20 cellular contexts compared by ENCODE assay signal in genomic region chr5:103209065-103209464, GRCh38. TPM values are rescaled to one million over a fixed set of nuclear protein-coding genes. Genes with fewer than 3 reads are reported as not detected.
DNase-seq lines count a peak whose midpoint lies in the region; TF ChIP-seq lines count a peak whose summit lies in the region.
"Had no signal": no experiment of that assay in that cellular context is flagged by ENCODE, and none has a peak within 500 bp of the region (broad histone marks: within the 10 kb centered on the region; RNA-seq: fewer than 3 reads in every experiment).

No MANE protein-coding gene starts in this region.

- no peak for TF ChIP-seq EP300 in SK-N-SH (IDR thresholded peaks at IDR 0.05; ENCODE audit: borderline replicate concordance in 1 of 2, low read depth in 1 of 2, low read length in 1 of 2)

- H2AFZ ChIP-seq in SK-N-SH (ENCODE audit: low read depth): no peak overlapping the region

- TF ChIP-seq CTCF in SK-N-SH (IDR thresholded peaks at IDR 0.05) (no peak), endothelial cell (IDR thresholded peaks at IDR 0.05; ENCODE audit: unreplicated experiment) (no peak), prostate gland (IDR thresholded peaks at IDR 0.05) (no peak)

- no peaks in the 10 kb centered on the region for H4K20me1 ChIP-seq in BLaER1 treated with 17β-estradiol and CSF1 and Interleukin-3, amounts not matched to agents 10 nM and 100 nM
- no peaks in the 10 kb centered on the region for H4K20me1 ChIP-seq in SK-N-SH (ENCODE audit: insufficient read depth)

- H3K27ac Mint-ChIP-seq in endothelial cell (ENCODE audit: unreplicated experiment): peak overlapping the region; percentile 94
- H3K27ac Mint-ChIP-seq: CD4-positive, CD25-positive, alpha-beta regulatory T cell; CD8-positive, alpha-beta T cell had no signal

- peaks cover 16 to 37% (median 22%) of the 10 kb centered on the region in 11 experiments; a peak in 21 of 22 replicates for H3K36me3 ChIP-seq in BLaER1 treated with 17β-estradiol and CSF1 and Interleukin-3, amounts not matched to agents 10 nM and 100 nM
- H3K36me3 ChIP-seq in SK-N-SH (replicated peaks in 1 of 2; ENCODE audit: control insufficient read depth in 1 of 2, insufficient read depth in 2 of 2, low read length in 1 of 2) (peaks cover 9 to 19% of the 10 kb centered on the region in 2 experiments), prostate gland (no peaks in the 10 kb centered on the region)
- H3K36me3 ChIP-seq: HAP-1 had no signal

- no peak for TF ChIP-seq RAD21 in SK-N-SH (IDR thresholded peaks at IDR 0.05; ENCODE audit: low read length)

- no peaks in the 10 kb centered on the region for H3K9me3 Mint-ChIP-seq in endothelial cell (ENCODE audit: unreplicated experiment)
- H3K9me3 Mint-ChIP-seq: HFFc6 had no signal

- POLR2A ChIA-PET in SK-N-SH (lab: Yijun Ruan, JAX): interaction anchor here (0.5 kb wide), 1 partner anchor 448 kb away, joined by 3 read pairs; no protein-coding TSS in a partner anchor

- no peak for TF ChIP-seq POLR2A in prostate gland (IDR thresholded peaks at IDR 0.05)

- DNase-seq in SK-N-SH (peak; percentile 16), endothelial cell (ENCODE audit: low spot score) (no peak), prostate gland (ENCODE audit: low spot score) (no peak), AG08395 (ENCODE audit: low spot score) (no peak), NCI-H2227 treated with DMSO at 0.1 percent for 48 hours (lab: John Stamatoyannopoulos, UW) (no peak)
- DNase-seq: 8988T; ACHN; Caco-2; CD4-positive, CD25-positive, alpha-beta regulatory T cell; CD8-positive, alpha-beta T cell; DMS153; EL; GDM1; GOT3; HFFc6 had no signal

- CTCF ChIA-PET in SK-N-SH (lab: Yijun Ruan, JAX): interaction anchor here (0.9 to 1.0 kb wide), 3 partner anchors 9 to 16 kb away, joined by 3 read pairs; no protein-coding TSS in a partner anchor

- peaks cover 17% of the 10 kb centered on the region for H3K4me1 Mint-ChIP-seq in endothelial cell (ENCODE audit: unreplicated experiment)

- H3K4me1 ChIP-seq in BLaER1 treated with 17β-estradiol and CSF1 and Interleukin-3, amounts not matched to agents 10 nM and 100 nM: peaks cover 38 to 72% (median 53%) of the 10 kb centered on the region in 10 experiments
- H3K4me1 ChIP-seq in SK-N-SH (ENCODE audit: control insufficient read depth in 1 of 2, insufficient read depth in 2 of 2, low read depth in 1 of 2, low read length in 1 of 2) (no peaks in the 10 kb centered on the region; a peak in 1 of 4 replicates), prostate gland (replicated peaks) (no peaks in the 10 kb centered on the region)
- H3K4me1 ChIP-seq: A549, Caco-2 had no signal

- peak overlapping the region in 7 of 11 experiments; percentile 5 to 95 (median 91); a peak in 9 of 22 replicates for H3K27ac ChIP-seq in BLaER1 treated with 17β-estradiol and CSF1 and Interleukin-3, amounts not matched to agents 10 nM and 100 nM
- H3K27ac ChIP-seq in SK-N-SH (ENCODE audit: low read depth in 2 of 2, low read length in 1 of 2) (no peak overlapping the region), prostate gland (no peak overlapping the region)
- H3K27ac ChIP-seq: A549, C4-2B had no signal

- H3K27me3 ChIP-seq in BLaER1 treated with 17β-estradiol and CSF1 and Interleukin-3, amounts not matched to agents 10 nM and 100 nM: no peaks in the 10 kb centered on the region
- no peaks in the 10 kb centered on the region for H3K27me3 ChIP-seq in SK-N-SH (ENCODE audit: insufficient read depth)
- no peaks in the 10 kb centered on the region for H3K27me3 ChIP-seq in prostate gland (replicated peaks; ENCODE audit: insufficient read depth)

- peaks cover 0 to 10% (median 4%) of the 10 kb centered on the region in 11 experiments; a peak in 10 of 22 replicates for H3K9me3 ChIP-seq in BLaER1 treated with 17β-estradiol and CSF1 and Interleukin-3, amounts not matched to agents 10 nM and 100 nM (replicated peaks in 1 of 11)
- H3K9me3 ChIP-seq in SK-N-SH: no peaks in the 10 kb centered on the region
- no peaks in the 10 kb centered on the region for H3K9me3 ChIP-seq in prostate gland
- H3K9me3 ChIP-seq: A549, Caco-2, HAP-1 had no signal

- H3K9ac ChIP-seq in BLaER1 treated with 17β-estradiol and CSF1 and Interleukin-3, amounts not matched to agents 10 nM and 100 nM: no peak overlapping the region
- H3K9ac ChIP-seq in SK-N-SH: no peak overlapping the region

- H3K27me3 Mint-ChIP-seq in endothelial cell (ENCODE audit: unreplicated experiment): peaks cover 3% of the 10 kb centered on the region
- H3K27me3 Mint-ChIP-seq: CD4-positive, CD25-positive, alpha-beta regulatory T cell had no signal

- no peak overlapping the region for H3K4me3 Mint-ChIP-seq in endothelial cell (ENCODE audit: unreplicated experiment)
- H3K4me3 Mint-ChIP-seq: CD4-positive, CD25-positive, alpha-beta regulatory T cell; CD8-positive, alpha-beta T cell; HFFc6 had no signal

- no peaks in the 10 kb centered on the region for H3F3A ChIP-seq in SK-N-SH (replicated peaks; ENCODE audit: insufficient read depth)

- H3K36me3 Mint-ChIP-seq in endothelial cell (ENCODE audit: low read depth, unreplicated experiment): peaks cover 12% of the 10 kb centered on the region

- H3K4me2 ChIP-seq in BLaER1 treated with 17β-estradiol and CSF1 and Interleukin-3, amounts not matched to agents 10 nM and 100 nM: peak overlapping the region in 6 of 11 experiments; percentile 23 to 71 (median 58); a peak in 9 of 22 replicates
- no peak overlapping the region for H3K4me2 ChIP-seq in SK-N-SH
- H3K4me2 ChIP-seq: A549 had no signal

- H3K4me3 ChIP-seq in BLaER1 treated with 17β-estradiol and CSF1 and Interleukin-3, amounts not matched to agents 10 nM and 100 nM: no peak overlapping the region
- no peak overlapping the region for H3K4me3 ChIP-seq in SK-N-SH (ENCODE audit: low read depth in 2 of 2, low read length in 1 of 2)
- no peak overlapping the region for H3K4me3 ChIP-seq in prostate gland
- H3K4me3 ChIP-seq: A549, GM12878, HAP-1 had no signal

- no peaks in the 10 kb centered on the region for H3K9me2 ChIP-seq in SK-N-SH

- intact Hi-C loops in prostate gland (cut with DNase I): no loop called here

- no peaks in the 10 kb centered on the region for H3K79me2 ChIP-seq in SK-N-SH (ENCODE audit: insufficient read depth)

TF ChIP-seq in SK-N-SH, 30 proteins besides CTCF, POLR2A, EP300 and RAD21:
- TF ChIP-seq NRF1 (IDR thresholded peaks at IDR 0.05; ENCODE audit: low read depth, low read length) (no peak), MXI1 (IDR thresholded peaks at IDR 0.05; ENCODE audit: low read depth, low read length) (no peak), GABPA (IDR thresholded peaks at IDR 0.05; ENCODE audit: low read depth) (no peak), SIN3A (IDR thresholded peaks at IDR 0.05; ENCODE audit: borderline replicate concordance, low read depth, low read length) (no peak), ELF1 (IDR thresholded peaks at IDR 0.05) (no peak)

RNA-seq across cellular contexts. Expression of gene MACIR, which starts 49.5 kb away (rescaled TPM):
- 24.7 and 36.3 TPM in 2 replicates for polyA plus RNA-seq in SK-N-SH (2012; rRNA removed)
- 32.8 and 34.4 TPM in 2 replicates for polyA plus RNA-seq in SK-N-SH (2012; cell fraction: cytosol; rRNA removed)
- polyA plus RNA-seq in SK-N-SH (2012; cell fraction: nucleus; rRNA removed): 33.6 and 38.3 TPM in 2 replicates
- total RNA-seq in endothelial cell (ENCODE audit: unreplicated experiment) (9.2 TPM), prostate gland (10 to 100 TPM; 10.4 to 20.1 TPM)

Comparison
In these comparisons a context has a peak if more than half of its experiments do, and no peak if none do; other contexts are left out.
1. H3K27ac ChIP-seq: peak in BLaER1 treated with 17β-estradiol and CSF1 and Interleukin-3, amounts not matched to agents 10 nM and 100 nM (7 of 11); none in SK-N-SH (0 of 2) and prostate gland (0 of 2).